In the genomic region with DNA sequence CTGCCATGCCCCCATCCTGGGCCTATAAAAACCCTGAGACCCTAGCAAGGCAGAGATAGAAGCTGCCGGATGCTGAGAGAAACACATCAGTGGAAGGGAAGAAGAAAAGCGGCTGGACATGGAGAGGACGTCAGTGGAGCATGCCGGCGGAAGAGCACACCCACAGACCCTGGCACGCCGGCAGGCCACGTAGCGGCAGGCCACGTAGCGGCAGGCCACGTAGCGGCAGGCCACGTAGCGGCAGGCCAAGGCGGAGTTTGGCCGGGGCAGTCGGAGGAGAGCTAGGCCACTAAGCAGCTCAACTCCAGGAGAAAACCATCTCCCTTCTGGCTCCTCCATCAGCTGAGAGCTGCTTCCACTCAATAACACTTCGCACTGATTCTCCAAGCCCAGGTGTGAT, we compare ENCODE assay signal across 9 cellular contexts. TPM values are rescaled to one million over a fixed set of nuclear protein-coding genes. Genes with fewer than 3 reads are reported as not detected.
"Had no signal": no experiment of that assay in that cellular context is flagged by ENCODE, and none has a peak within 500 bp of the region (broad histone marks: within the 10 kb centered on the region; RNA-seq: fewer than 3 reads in every experiment).

No MANE protein-coding gene starts in this region.

- FAIRE-seq: HTR-8/SVneo had no signal

- H3K27ac Mint-ChIP-seq: GM23338, HFFc6, IgD-negative memory B cell had no signal

- H3K4me3 Mint-ChIP-seq: GM23338, HFFc6, IgD-negative memory B cell had no signal

- DNase-seq: HFFc6, KG1 had no signal

- H3K4me2 ChIP-seq: GM23338 had no signal

- H3K36me3 Mint-ChIP-seq: IgD-negative memory B cell had no signal

- H3K4me1 ChIP-seq: HAP-1 had no signal

- H2AFZ ChIP-seq: GM23338 had no signal

- H3K4me3 ChIP-seq: GM23338, HAP-1 had no signal

- H3K36me3 ChIP-seq: HAP-1 had no signal

- H3K4me1 Mint-ChIP-seq: IgD-negative memory B cell had no signal

RNA-seq across cellular contexts. Expression of a gene that starts 35.1 kb away (rescaled TPM):
- total RNA-seq: HFFc6 had no signal

RNA-seq across cellular contexts. Expression of a gene that starts 49.6 kb away (rescaled TPM):
- total RNA-seq: GM23338, H4, H7, HFFc6, HT-29 had no signal
- polyA plus RNA-seq: GM23338, IgD-negative memory B cell had no signal
